In genomic region chr10:16816830-16817124, GRCh38 we compare ENCODE assay signal across 8 cellular contexts. TPM values are rescaled to one million over a fixed set of nuclear protein-coding genes. Genes with fewer than 3 reads are reported as not detected.
DNase-seq lines count a peak whose midpoint lies in the region; ATAC-seq and TF ChIP-seq lines count a peak whose summit lies in the region.

No MANE protein-coding gene starts in this region.

- no peak for ATAC-seq in heart left ventricle
- no peak for ATAC-seq in Right ventricle myocardium inferior
- ATAC-seq in aorta (ENCODE audit: low FRiP score), result no peak

- WGBS in heart left ventricle, 4 donors, result 3 to 6% (median 4%) methylated on average over 10 to 12 of the region's 12 CpGs
- 8 to 10% methylated on average over 8 to 12 of the region's 12 CpGs for WGBS in mesodermal cell (ENCODE audit: insufficient coverage in 2 of 2), 2 experiments
- 1 to 3% methylated on average over 12 of the region's 12 CpGs for WGBS in aorta, 2 donors

- H3K9me3 ChIP-seq in heart left ventricle (peaks cover 0 to 3% (median under 1%) of the 10 kb centered on the region in 12 donors), mesodermal cell (ENCODE audit: control insufficient read depth, low read length) (peaks cover 7% of the 10 kb centered on the region), aorta (ENCODE audit: control insufficient read depth, low read length) (no peaks in the 10 kb centered on the region)

- peak overlapping the region; percentile 40 to 90 (median 77) for H3K4me3 ChIP-seq in heart left ventricle
- peak overlapping the region; percentile 86 to 89 for H3K4me3 ChIP-seq in cardiac fibroblast (replicated peaks in 1 of 2; ENCODE audit: low read depth in 2 of 2, low read length in 2 of 2)
- H3K4me3 ChIP-seq in mesodermal cell (ENCODE audit: extremely low read depth, insufficient read depth, low read length, poor library complexity, severe bottlenecking), result peak overlapping the region; percentile 81
- peak overlapping the region; percentile 50 to 57 for H3K4me3 ChIP-seq in aorta (ENCODE audit: low read length in 2 of 2)

- H3K27ac ChIP-seq in heart left ventricle (peak overlapping the region in 11 of 12 donors; percentile 65 to 93 (median 84)), mesodermal cell (ENCODE audit: low read depth, low read length, severe bottlenecking) (peak overlapping the region; percentile 63), aorta (ENCODE audit: low read depth in 1 of 2, low read length in 2 of 2) (no peak overlapping the region)

- peaks cover 0 to 10% (median 0%) of the 10 kb centered on the region in 9 donors for H3K36me3 ChIP-seq in heart left ventricle
- H3K36me3 ChIP-seq in mesodermal cell (ENCODE audit: control insufficient read depth, insufficient read depth, low read length), result peaks cover 15% of the 10 kb centered on the region
- H3K36me3 ChIP-seq in aorta (ENCODE audit: control insufficient read depth in 1 of 2, insufficient read depth in 2 of 2, low read length in 1 of 2), result no peaks in the 10 kb centered on the region

- intact Hi-C loops in heart left ventricle (cut with DNase I) (no loop called here), Right ventricle myocardium inferior (cut with DNase I) (loop anchor here (10.0 kb wide), 1 partner anchor 382 kb away; the partner anchor contains the start of gene PTER), aorta (cut with DNase I) (no loop called here)

- H3K27me3 ChIP-seq in heart left ventricle (no peaks in the 10 kb centered on the region), aorta (ENCODE audit: control insufficient read depth in 1 of 2, insufficient read depth in 2 of 2, low read length in 1 of 2) (no peaks in the 10 kb centered on the region)

- no peak for TF ChIP-seq POLR2A in heart left ventricle (IDR thresholded peaks at IDR 0.05)

- DNase-seq in heart left ventricle (no peak), Right ventricle myocardium inferior (ENCODE audit: missing footprints) (no peak), cardiac fibroblast (ENCODE audit: low read depth in 2 of 2) (no peak), aorta (no peak), UCSD-AML1 (lab: John Stamatoyannopoulos, UW; ENCODE audit: unreplicated experiment) (no peak), NCI-H2196 (lab: John Stamatoyannopoulos, UW; ENCODE audit: unreplicated experiment) (no peak), LoVo (ENCODE audit: low spot score) (no peak)

- TF ChIP-seq CTCF in heart left ventricle (IDR thresholded peaks at IDR 0.05), result no peak
- no peak for TF ChIP-seq CTCF in cardiac fibroblast (IDR thresholded peaks at IDR 0.05; ENCODE audit: low read depth, low read length)

- H3K4me1 ChIP-seq in heart left ventricle (peaks cover 0 to 49% (median 23%) of the 10 kb centered on the region in 12 donors), mesodermal cell (ENCODE audit: control insufficient read depth, insufficient read depth, low read length, poor library complexity, severe bottlenecking) (no peaks in the 10 kb centered on the region), aorta (ENCODE audit: control insufficient read depth in 1 of 2, insufficient read depth in 2 of 2, low read length in 2 of 2) (peaks cover 0 to 9% of the 10 kb centered on the region in 2 donors)

RNA-seq across cellular contexts. Expression of gene RSU1, which starts 0.4 kb away (rescaled TPM):
- 10 to 100 TPM; 42.3 to 84.1 (median 53.0) TPM for total RNA-seq in heart left ventricle
- polyA plus RNA-seq in heart left ventricle, result 10 to 100 TPM; 29.6 to 68.9 TPM
- total RNA-seq in Right ventricle myocardium inferior, result 56.1 TPM
- 70.2 TPM for polyA plus RNA-seq in mesodermal cell (2013, experiment 1 of 2)
- 64.3 TPM for polyA plus RNA-seq in mesodermal cell (2013, experiment 2 of 2)
- total RNA-seq in aorta, result 100 to 1,000 TPM; 114 to 130 TPM
- polyA plus RNA-seq in aorta, result 10 to 100 TPM; 65.0 to 98.8 TPM

Comparison
In these comparisons a context has a peak if more than half of its experiments do, and no peak if none do; other contexts are left out.
1. H3K27ac ChIP-seq: peak in heart left ventricle (11 of 12) and mesodermal cell (single experiment); none in aorta (0 of 2).
2. Peak in every context shown above with its lines, with median percentiles within 50 percentile points of each other: H3K4me3 ChIP-seq.